In genomic region chr6:84568971-84569370, GRCh38 we compare ENCODE assay signal across 9 cellular contexts.
A peak's percentile ranks its signal among the peaks of the same experiment; 100 is the strongest.
DNase-seq lines count a peak whose midpoint lies in the region; ATAC-seq and TF ChIP-seq lines count a peak whose summit lies in the region.
"Had no signal": no experiment of that assay in that cellular context is flagged by ENCODE, and none has a peak within 500 bp of the region (broad histone marks: within the 10 kb centered on the region; RNA-seq: fewer than 3 reads in every experiment).

No MANE protein-coding gene starts in this region.

- H3K9me3 ChIP-seq in Karpas-422 (ENCODE audit: low read length) = no peaks in the 10 kb centered on the region
- no peaks in the 10 kb centered on the region for H3K9me3 ChIP-seq in right lobe of liver

- intact Hi-C loops in right lobe of liver (cut with DNase I) = no loop called here

- H3K79me2 ChIP-seq in Karpas-422 (ENCODE audit: low read length) = no peaks in the 10 kb centered on the region

- peak; percentile 37 to 46 (median 41) for TF ChIP-seq CTCF in right lobe of liver (IDR thresholded peaks at IDR 0.05)

- ATAC-seq in right lobe of liver (peak; percentile 50 to 73 (median 63)), HG02852 (IDR thresholded peaks at IDR 0.05; ENCODE audit: unreplicated experiment) (no peak), GM21723 (IDR thresholded peaks at IDR 0.05; ENCODE audit: unreplicated experiment) (no peak)

- no peaks in the 10 kb centered on the region for H3K9me2 ChIP-seq in Karpas-422 (replicated peaks; ENCODE audit: insufficient read depth, low read length)

- H4K20me1 ChIP-seq in Karpas-422 (ENCODE audit: insufficient read depth, low read depth, low read length) = no peaks in the 10 kb centered on the region

- no peak overlapping the region for H3K9ac ChIP-seq in Karpas-422 (ENCODE audit: low read length)

- H3K4me1 ChIP-seq in Karpas-422 (ENCODE audit: low read length) (no peaks in the 10 kb centered on the region), right lobe of liver (no peaks in the 10 kb centered on the region)

- no peak overlapping the region for H2AFZ ChIP-seq in Karpas-422 (ENCODE audit: low read length)

- H3K4me3 ChIP-seq in Karpas-422 (ENCODE audit: low read length) (no peak overlapping the region), right lobe of liver (no peak overlapping the region)
- H3K4me3 ChIP-seq: lung had no signal

- DNase-seq in EH (ENCODE audit: low read depth) (peak; percentile 65), Karpas-422 (peak; percentile 47), astrocyte of the hippocampus (ENCODE audit: low read depth, low spot score) (peak; percentile 42), right lobe of liver (no peak), T-helper 1 cell (no peak)
- DNase-seq: Right ventricle myocardium superior had no signal

- H3K27ac ChIP-seq in Karpas-422 (ENCODE audit: low read length) (no peak overlapping the region), right lobe of liver (no peak overlapping the region)

- H3K27me3 ChIP-seq in Karpas-422 (ENCODE audit: low read length) = no peaks in the 10 kb centered on the region
- H3K27me3 ChIP-seq in right lobe of liver = no peaks in the 10 kb centered on the region

- no peak overlapping the region for H3K4me2 ChIP-seq in Karpas-422 (ENCODE audit: low read depth, low read length, poor library complexity, severe bottlenecking)

- no peak for TF ChIP-seq POLR2A in right lobe of liver (IDR thresholded peaks at IDR 0.05)

- H3K36me3 ChIP-seq in Karpas-422 (ENCODE audit: insufficient read depth, low read length) (no peaks in the 10 kb centered on the region), right lobe of liver (no peaks in the 10 kb centered on the region)

Comparison
In these comparisons a context has a peak if more than half of its experiments do, and no peak if none do; other contexts are left out.
1. DNase-seq: peak in EH (single experiment), Karpas-422 (single experiment) and astrocyte of the hippocampus (single experiment); none in right lobe of liver (0 of 3) and T-helper 1 cell (0 of 5).
2. ATAC-seq: peak in right lobe of liver (4 of 4); none in HG02852 (single experiment) and GM21723 (single experiment).